In genomic region chr7:129224251-129225205, GRCh38 we compare ENCODE assay signal across 8 cellular contexts. TPM values are rescaled to one million over a fixed set of nuclear protein-coding genes. Genes with fewer than 3 reads are reported as not detected.
DNase-seq lines count a peak whose midpoint lies in the region; ATAC-seq and TF ChIP-seq lines count a peak whose summit lies in the region.

Gene AHCYL2, plus strand, starts transcription at chr7:129225030.

- peaks cover 5% of the 10 kb centered on the region for H3K36me3 Mint-ChIP-seq in activated T-cell treated with anti-CD3 and anti-CD28 coated beads, Interleukin-2, amount 50 U/mL, for 24 hours (ENCODE audit: low read depth)

- peaks cover 31% of the 10 kb centered on the region for H3K4me1 Mint-ChIP-seq in activated T-cell treated with anti-CD3 and anti-CD28 coated beads, Interleukin-2, amount 50 U/mL, for 24 hours (ENCODE audit: low read depth)

- H3K4me3 ChIP-seq in esophagus (ENCODE audit: low read depth in 1 of 2, low read length in 2 of 2) (peak within 1 kb of the TSS; percentile 86 to 88), mucosa of stomach (ENCODE audit: low read length) (peak within 1 kb of the TSS; percentile 74)

- H3K36me3 ChIP-seq in esophagus (ENCODE audit: control insufficient read depth in 2 of 2, insufficient read depth in 2 of 2, low read length in 1 of 2) (no peaks in the 10 kb centered on the region), mucosa of stomach (ENCODE audit: control insufficient read depth, insufficient read depth, low read length) (no peaks in the 10 kb centered on the region)

- DNase-seq in DMS79 (lab: John Stamatoyannopoulos, UW) = peak; percentile 96
- peak; percentile 58 for DNase-seq in KG1 (lab: John Stamatoyannopoulos, UW)
- DNase-seq in activated T-cell treated with anti-CD3 and anti-CD28 coated beads, Interleukin-2, amount 50 U/mL, for 24 hours = peak; percentile 97
- DNase-seq in stimulated activated CD8-positive, alpha-beta memory T cell treated with anti-CD3 and anti-CD28 coated beads, Interleukin-4, amount 100 ng/mL, for 48 hours = peak; percentile 96

- peak within 1 kb of the TSS; percentile 98 for H3K27ac Mint-ChIP-seq in activated T-cell treated with anti-CD3 and anti-CD28 coated beads, Interleukin-2, amount 50 U/mL, for 24 hours

- peak within 1 kb of the TSS; percentile 80 for H3K9ac ChIP-seq in mucosa of stomach (ENCODE audit: low read length)

- H3K9me3 ChIP-seq in esophagus (ENCODE audit: control insufficient read depth in 2 of 2, insufficient read depth in 1 of 2, low read depth in 1 of 2, low read length in 1 of 2) (no peaks in the 10 kb centered on the region), mucosa of stomach (ENCODE audit: control insufficient read depth, low read length) (no peaks in the 10 kb centered on the region)

- no peaks in the 10 kb centered on the region for H3K9me3 Mint-ChIP-seq in activated T-cell treated with anti-CD3 and anti-CD28 coated beads, Interleukin-2, amount 50 U/mL, for 24 hours

- H3K27me3 Mint-ChIP-seq in activated T-cell treated with anti-CD3 and anti-CD28 coated beads, Interleukin-2, amount 50 U/mL, for 24 hours = no peaks in the 10 kb centered on the region

- no peaks in the 10 kb centered on the region for H3K27me3 ChIP-seq in esophagus (ENCODE audit: control insufficient read depth in 1 of 2, insufficient read depth in 2 of 2, low read length in 2 of 2)
- H3K27me3 ChIP-seq in mucosa of stomach (ENCODE audit: control insufficient read depth, insufficient read depth, low read length) = no peaks in the 10 kb centered on the region

- H3K27ac ChIP-seq in esophagus (ENCODE audit: low read depth in 2 of 2, low read length in 1 of 2) = peak within 1 kb of the TSS; percentile 92 to 97

- WGBS in esophagus, 2 donors = 1% methylated on average over 52 to 63 of the region's 63 CpGs

- peak within 1 kb of the TSS; percentile 88 for H3K4me3 Mint-ChIP-seq in activated T-cell treated with anti-CD3 and anti-CD28 coated beads, Interleukin-2, amount 50 U/mL, for 24 hours

- H3K4me1 ChIP-seq in esophagus (ENCODE audit: control insufficient read depth in 2 of 2, insufficient read depth in 2 of 2, low read length in 1 of 2) (no peaks in the 10 kb centered on the region), mucosa of stomach (ENCODE audit: control insufficient read depth, insufficient read depth, low read length) (peaks cover 13% of the 10 kb centered on the region)

- peak; percentile 86 for ATAC-seq in GM21737 (IDR thresholded peaks at IDR 0.05; ENCODE audit: unreplicated experiment)

TF ChIP-seq in PFSK-1, 5 proteins besides CTCF, POLR2A, EP300 and RAD21:
- TF ChIP-seq, protein P1, sequence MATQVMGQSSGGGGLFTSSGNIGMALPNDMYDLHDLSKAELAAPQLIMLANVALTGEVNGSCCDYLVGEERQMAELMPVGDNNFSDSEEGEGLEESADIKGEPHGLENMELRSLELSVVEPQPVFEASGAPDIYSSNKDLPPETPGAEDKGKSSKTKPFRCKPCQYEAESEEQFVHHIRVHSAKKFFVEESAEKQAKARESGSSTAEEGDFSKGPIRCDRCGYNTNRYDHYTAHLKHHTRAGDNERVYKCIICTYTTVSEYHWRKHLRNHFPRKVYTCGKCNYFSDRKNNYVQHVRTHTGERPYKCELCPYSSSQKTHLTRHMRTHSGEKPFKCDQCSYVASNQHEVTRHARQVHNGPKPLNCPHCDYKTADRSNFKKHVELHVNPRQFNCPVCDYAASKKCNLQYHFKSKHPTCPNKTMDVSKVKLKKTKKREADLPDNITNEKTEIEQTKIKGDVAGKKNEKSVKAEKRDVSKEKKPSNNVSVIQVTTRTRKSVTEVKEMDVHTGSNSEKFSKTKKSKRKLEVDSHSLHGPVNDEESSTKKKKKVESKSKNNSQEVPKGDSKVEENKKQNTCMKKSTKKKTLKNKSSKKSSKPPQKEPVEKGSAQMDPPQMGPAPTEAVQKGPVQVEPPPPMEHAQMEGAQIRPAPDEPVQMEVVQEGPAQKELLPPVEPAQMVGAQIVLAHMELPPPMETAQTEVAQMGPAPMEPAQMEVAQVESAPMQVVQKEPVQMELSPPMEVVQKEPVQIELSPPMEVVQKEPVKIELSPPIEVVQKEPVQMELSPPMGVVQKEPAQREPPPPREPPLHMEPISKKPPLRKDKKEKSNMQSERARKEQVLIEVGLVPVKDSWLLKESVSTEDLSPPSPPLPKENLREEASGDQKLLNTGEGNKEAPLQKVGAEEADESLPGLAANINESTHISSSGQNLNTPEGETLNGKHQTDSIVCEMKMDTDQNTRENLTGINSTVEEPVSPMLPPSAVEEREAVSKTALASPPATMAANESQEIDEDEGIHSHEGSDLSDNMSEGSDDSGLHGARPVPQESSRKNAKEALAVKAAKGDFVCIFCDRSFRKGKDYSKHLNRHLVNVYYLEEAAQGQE (IDR thresholded peaks at IDR 0.05; ENCODE audit: insufficient read depth in 1 of 2, low read depth in 2 of 2, low read length in 2 of 2) = no peak
- no peak for TF ChIP-seq SIN3A (IDR thresholded peaks at IDR 0.05; ENCODE audit: borderline replicate concordance, insufficient read depth, low read length)
- TF ChIP-seq POLR2AphosphoS5 (IDR thresholded peaks at IDR 0.05; ENCODE audit: low read depth, low read length) = peak; percentile 60
- TF ChIP-seq TAF1 (IDR thresholded peaks at IDR 0.05; ENCODE audit: borderline replicate concordance, insufficient read depth, low read length) = no peak
- TF ChIP-seq FOXP2 (optimal IDR thresholded peaks at IDR 0.05; ENCODE audit: borderline replicate concordance, extremely low read depth, extremely low read length, insufficient read depth) = peak; percentile 58

RNA-seq across cellular contexts. Expression of gene AHCYL2, which starts in this region (rescaled TPM):
- 3.3 TPM for polyA plus RNA-seq in PFSK-1 (2012; ENCODE audit: insufficient read length, low read depth)
- 1 to 10 TPM; 3.8 to 5.5 TPM for polyA plus RNA-seq in esophagus

Comparison
In these comparisons a context has a peak if more than half of its experiments do, and no peak if none do; other contexts are left out.
1. Peak in every context shown above with its lines: DNase-seq, ATAC-seq, H3K4me3 ChIP-seq and H3K27ac ChIP-seq.